In genomic region chr3:114706591-114707224, GRCh38 we compare ENCODE assay signal across 8 cellular contexts.
A peak's percentile ranks its signal among the peaks of the same experiment; 100 is the strongest.
DNase-seq lines count a peak whose midpoint lies in the region; ATAC-seq and TF ChIP-seq lines count a peak whose summit lies in the region.

No MANE protein-coding gene starts in this region.

- TF ChIP-seq CTCF in GM10266 (IDR thresholded peaks at IDR 0.05; ENCODE audit: control insufficient read depth, insufficient read depth, low read depth, missing control alignments): no peak

- ATAC-seq in HG02610 (IDR thresholded peaks at IDR 0.05; ENCODE audit: unreplicated experiment): peak; percentile 86
- no peak for ATAC-seq in GM18502 (IDR thresholded peaks at IDR 0.05; ENCODE audit: poor library complexity, unreplicated experiment)

- DNase-seq in GM10266 (ENCODE audit: extremely low spot score) (peak; percentile 52), SW480 (ENCODE audit: low spot score) (peak; percentile 88), kidney tubule cell (ENCODE audit: low spot score) (peak; percentile 92), NCI-H2081 (lab: John Stamatoyannopoulos, UW) (no peak), NCI-H526 (lab: John Stamatoyannopoulos, UW) (no peak), caudate nucleus (lab: John Stamatoyannopoulos, UW) (no peak)

- H3K27ac ChIP-seq in caudate nucleus (ENCODE audit: low read depth, low read length): no peak overlapping the region

Comparison
In these comparisons a context has a peak if more than half of its experiments do, and no peak if none do; other contexts are left out.
1. DNase-seq: peak in GM10266 (single experiment), SW480 (single experiment) and kidney tubule cell (single experiment); none in NCI-H2081 (0 of 2), NCI-H526 (0 of 2) and caudate nucleus (0 of 61).